In the genomic region with DNA sequence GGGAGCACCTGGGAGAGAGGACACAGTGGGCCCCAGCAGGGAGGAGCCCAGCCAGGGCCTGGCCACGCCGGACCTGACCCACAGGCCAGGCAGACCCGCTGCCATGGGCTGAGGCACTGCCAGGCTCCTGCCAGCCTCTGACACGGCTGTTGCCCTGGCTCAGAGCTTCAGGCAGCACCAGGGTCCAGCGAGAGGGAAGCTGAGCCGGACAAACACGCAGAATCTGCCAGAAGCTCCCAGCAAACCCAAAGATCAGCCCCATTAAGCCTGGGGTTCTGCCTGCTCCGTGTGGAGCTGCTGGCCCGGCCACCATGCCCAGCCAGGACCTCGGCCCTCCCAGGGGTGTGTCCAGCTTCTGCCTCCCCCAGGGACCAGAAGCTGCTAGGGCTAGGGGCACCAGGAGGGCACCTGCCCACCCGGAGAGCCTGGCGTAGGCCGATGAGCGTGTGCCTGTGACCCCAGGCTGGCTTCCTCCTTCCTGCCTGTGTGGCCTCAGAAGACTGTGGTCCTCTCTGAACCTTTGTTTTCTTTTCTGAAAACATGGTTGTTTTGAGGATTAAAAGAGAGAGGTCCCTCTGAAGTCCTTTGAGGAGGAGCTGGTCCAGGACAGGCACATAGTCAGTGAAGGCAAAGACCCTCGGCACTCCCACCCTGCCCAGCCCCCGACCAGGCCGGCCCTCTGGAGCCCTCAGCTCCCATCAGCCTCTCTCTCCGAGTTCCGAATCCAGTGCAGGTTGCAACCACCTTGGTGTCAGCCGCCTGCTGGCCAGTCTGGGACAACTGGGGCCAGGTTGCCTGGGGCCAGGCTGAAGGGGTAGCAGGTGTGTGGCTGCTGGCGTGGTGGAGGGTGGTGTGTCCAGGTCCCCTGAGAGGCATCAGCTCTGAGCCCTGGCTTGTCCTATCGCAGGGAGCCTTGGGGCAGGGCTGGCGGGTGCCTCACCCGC, we compare ENCODE assay signal across 1 cellular context.
TF ChIP-seq lines count a peak whose summit lies in the region.

No MANE protein-coding gene starts in this region.

TF ChIP-seq in WTC11, 78 proteins besides CTCF, POLR2A, EP300 and RAD21 (continued from another document):
- TF ChIP-seq IRF2 (CRISPR knock-in tag; IDR thresholded peaks at IDR 0.05; ENCODE audit: borderline replicate concordance, low read depth) (no peak), RELA (CRISPR knock-in tag; IDR thresholded peaks at IDR 0.05; ENCODE audit: borderline replicate concordance) (no peak), TCF7 (CRISPR knock-in tag; IDR thresholded peaks at IDR 0.05; ENCODE audit: low read depth) (no peak), ZNF423 (CRISPR knock-in tag; IDR thresholded peaks at IDR 0.05) (no peak), MYBL2 (CRISPR knock-in tag; IDR thresholded peaks at IDR 0.05) (no peak), NFATC4 (CRISPR knock-in tag; IDR thresholded peaks at IDR 0.05) (no peak)
- TF ChIP-seq, protein P1, sequence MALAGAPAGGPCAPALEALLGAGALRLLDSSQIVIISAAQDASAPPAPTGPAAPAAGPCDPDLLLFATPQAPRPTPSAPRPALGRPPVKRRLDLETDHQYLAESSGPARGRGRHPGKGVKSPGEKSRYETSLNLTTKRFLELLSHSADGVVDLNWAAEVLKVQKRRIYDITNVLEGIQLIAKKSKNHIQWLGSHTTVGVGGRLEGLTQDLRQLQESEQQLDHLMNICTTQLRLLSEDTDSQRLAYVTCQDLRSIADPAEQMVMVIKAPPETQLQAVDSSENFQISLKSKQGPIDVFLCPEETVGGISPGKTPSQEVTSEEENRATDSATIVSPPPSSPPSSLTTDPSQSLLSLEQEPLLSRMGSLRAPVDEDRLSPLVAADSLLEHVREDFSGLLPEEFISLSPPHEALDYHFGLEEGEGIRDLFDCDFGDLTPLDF (CRISPR knock-in tag; IDR thresholded peaks at IDR 0.05): no peak
- TF ChIP-seq, protein P2, sequence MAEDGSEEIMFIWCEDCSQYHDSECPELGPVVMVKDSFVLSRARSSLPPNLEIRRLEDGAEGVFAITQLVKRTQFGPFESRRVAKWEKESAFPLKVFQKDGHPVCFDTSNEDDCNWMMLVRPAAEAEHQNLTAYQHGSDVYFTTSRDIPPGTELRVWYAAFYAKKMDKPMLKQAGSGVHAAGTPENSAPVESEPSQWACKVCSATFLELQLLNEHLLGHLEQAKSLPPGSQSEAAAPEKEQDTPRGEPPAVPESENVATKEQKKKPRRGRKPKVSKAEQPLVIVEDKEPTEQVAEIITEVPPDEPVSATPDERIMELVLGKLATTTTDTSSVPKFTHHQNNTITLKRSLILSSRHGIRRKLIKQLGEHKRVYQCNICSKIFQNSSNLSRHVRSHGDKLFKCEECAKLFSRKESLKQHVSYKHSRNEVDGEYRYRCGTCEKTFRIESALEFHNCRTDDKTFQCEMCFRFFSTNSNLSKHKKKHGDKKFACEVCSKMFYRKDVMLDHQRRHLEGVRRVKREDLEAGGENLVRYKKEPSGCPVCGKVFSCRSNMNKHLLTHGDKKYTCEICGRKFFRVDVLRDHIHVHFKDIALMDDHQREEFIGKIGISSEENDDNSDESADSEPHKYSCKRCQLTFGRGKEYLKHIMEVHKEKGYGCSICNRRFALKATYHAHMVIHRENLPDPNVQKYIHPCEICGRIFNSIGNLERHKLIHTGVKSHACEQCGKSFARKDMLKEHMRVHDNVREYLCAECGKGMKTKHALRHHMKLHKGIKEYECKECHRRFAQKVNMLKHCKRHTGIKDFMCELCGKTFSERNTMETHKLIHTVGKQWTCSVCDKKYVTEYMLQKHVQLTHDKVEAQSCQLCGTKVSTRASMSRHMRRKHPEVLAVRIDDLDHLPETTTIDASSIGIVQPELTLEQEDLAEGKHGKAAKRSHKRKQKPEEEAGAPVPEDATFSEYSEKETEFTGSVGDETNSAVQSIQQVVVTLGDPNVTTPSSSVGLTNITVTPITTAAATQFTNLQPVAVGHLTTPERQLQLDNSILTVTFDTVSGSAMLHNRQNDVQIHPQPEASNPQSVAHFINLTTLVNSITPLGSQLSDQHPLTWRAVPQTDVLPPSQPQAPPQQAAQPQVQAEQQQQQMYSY (CRISPR knock-in tag; IDR thresholded peaks at IDR 0.05): no peak
